9 cellular contexts compared by ENCODE assay signal in the genomic region with DNA sequence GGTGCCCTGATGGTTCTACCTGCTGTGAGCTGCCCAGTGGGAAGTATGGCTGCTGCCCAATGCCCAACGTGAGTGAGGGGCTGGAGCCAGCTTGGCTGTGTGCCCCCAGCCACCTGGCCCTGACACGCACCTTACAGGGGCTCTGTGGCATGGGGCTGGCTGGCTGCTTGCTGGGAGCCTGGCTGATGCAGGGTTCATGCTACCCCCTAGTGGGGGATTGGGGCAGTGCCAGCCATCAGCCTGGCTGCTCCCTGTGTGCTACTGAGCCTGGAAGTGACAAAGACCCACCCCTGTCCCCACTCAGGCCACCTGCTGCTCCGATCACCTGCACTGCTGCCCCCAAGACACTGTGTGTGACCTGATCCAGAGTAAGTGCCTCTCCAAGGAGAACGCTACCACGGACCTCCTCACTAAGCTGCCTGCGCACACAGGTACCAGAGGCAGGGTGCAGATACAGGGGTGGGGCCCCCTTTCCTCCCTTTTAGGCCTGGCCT. TPM values are rescaled to one million over a fixed set of nuclear protein-coding genes. Genes with fewer than 3 reads are reported as not detected.
A peak's percentile ranks its signal among the peaks of the same experiment; 100 is the strongest.
DNase-seq lines count a peak whose midpoint lies in the region; ATAC-seq, FAIRE-seq and TF ChIP-seq lines count a peak whose summit lies in the region.
"Had no signal": no experiment of that assay in that cellular context is flagged by ENCODE, and none has a peak within 500 bp of the region (broad histone marks: within the 10 kb centered on the region; RNA-seq: fewer than 3 reads in every experiment).

No MANE protein-coding gene starts in this region.

- H3K36me3 ChIP-seq in PC-3 (ENCODE audit: low read depth, low read length) (peaks cover 13% of the 10 kb centered on the region; the same call in 1 of the 2 replicates), transverse colon (peaks cover 0 to 9% (median 0%) of the 10 kb centered on the region in 4 donors)

- H3K36me3 Mint-ChIP-seq in activated T-cell treated with anti-CD3 and anti-CD28 coated beads, Interleukin-2, amount 50 U/mL, for 4 hours (ENCODE audit: insufficient read depth): no peaks in the 10 kb centered on the region

- TF ChIP-seq POLR2A in transverse colon (IDR thresholded peaks at IDR 0.05): no peak

- H3F3A ChIP-seq in PC-3 (ENCODE audit: low read length, unreplicated experiment): no peaks in the 10 kb centered on the region

- POLR2A ChIA-PET in PC-3 (lab: Charles Lee; ENCODE audit: unreplicated experiment): interaction anchor here (0.6 kb wide), 1 partner anchor 71 kb away, joined by 3 read pairs; no protein-coding TSS in a partner anchor

- DNase-seq in AG09319 (ENCODE audit: extremely low read depth, low read depth) (no peak), GM19239 (ENCODE audit: insufficient read length, low spot score) (peak; percentile 91), PC-3 (peak; percentile 78), fibroblast of pulmonary artery (ENCODE audit: low read depth) (peak; percentile 62), occipital lobe (lab: John Stamatoyannopoulos, UW) (peak; percentile 47), transverse colon (peak; percentile 71), NCI-H128 (lab: John Stamatoyannopoulos, UW; ENCODE audit: unreplicated experiment) (no peak)
- DNase-seq in activated T-cell treated with anti-CD3 and anti-CD28 coated beads, Interleukin-2, amount 50 U/mL, for 4 hours: peak; percentile 70

- ATAC-seq in PC-3: peak; percentile 77
- ATAC-seq in activated T-cell treated with anti-CD3 and anti-CD28 coated beads, Interleukin-2, amount 50 U/mL, for 4 hours: peak; percentile 75 to 80

- no peaks in the 10 kb centered on the region for H3K9me3 Mint-ChIP-seq in activated T-cell treated with anti-CD3 and anti-CD28 coated beads, Interleukin-2, amount 50 U/mL, for 4 hours
- H3K9me3 Mint-ChIP-seq: stimulated activated naive CD8-positive, alpha-beta T cell treated with anti-CD3 and anti-CD28 coated beads, Interleukin-15, Interleukin-2, amounts not matched to agents 100 ng/mL and 50 ng/mL, for 24 hours had no signal

- H3K79me2 ChIP-seq in PC-3 (ENCODE audit: low read length): peaks cover 9% of the 10 kb centered on the region

- no peaks in the 10 kb centered on the region for H3K9me2 ChIP-seq in PC-3 (replicated peaks; ENCODE audit: low read length)

- H3K9me3 ChIP-seq in PC-3 (ENCODE audit: low read length): no peaks in the 10 kb centered on the region
- H3K9me3 ChIP-seq in transverse colon: no peaks in the 10 kb centered on the region

- H3K27me3 Mint-ChIP-seq in activated T-cell treated with anti-CD3 and anti-CD28 coated beads, Interleukin-2, amount 50 U/mL, for 4 hours (ENCODE audit: low read depth): no peaks in the 10 kb centered on the region
- H3K27me3 Mint-ChIP-seq: stimulated activated naive CD8-positive, alpha-beta T cell treated with anti-CD3 and anti-CD28 coated beads, Interleukin-15, Interleukin-2, amounts not matched to agents 100 ng/mL and 50 ng/mL, for 24 hours had no signal

- peaks cover 4% of the 10 kb centered on the region; the same call in 1 of the 2 replicates for H3K4me1 ChIP-seq in PC-3 (ENCODE audit: insufficient read depth, low read length)
- peaks cover 5 to 18% (median 15%) of the 10 kb centered on the region in 4 donors for H3K4me1 ChIP-seq in transverse colon

- in situ Hi-C loops in transverse colon (cut with MboI; ENCODE audit: low pct_ligation_motif_present in 1 of 4, low pct_unique_long_range_greater_than_20kb in 1 of 4, low sequenced_read_pairs in 3 of 4): no loop called here

- no peaks in the 10 kb centered on the region for H4K20me1 ChIP-seq in PC-3 (ENCODE audit: low read length)

- CTCF ChIA-PET in PC-3 (lab: Charles Lee): no interaction called here

- intact Hi-C loops in PC-3 (cut with micrococcal nuclease): no loop called here
- intact Hi-C loops in transverse colon (cut with DNase I; ENCODE audit: low total_unique reads): no loop called here

- H3K27me3 ChIP-seq in PC-3 (ENCODE audit: low read length): no peaks in the 10 kb centered on the region
- peaks cover 6% of the 10 kb centered on the region for H3K27me3 ChIP-seq in transverse colon

- TF ChIP-seq EP300 in transverse colon (IDR thresholded peaks at IDR 0.05; ENCODE audit: low read depth): no peak

- FAIRE-seq in GM19239 (lab: Jason Lieb, UNC): peak; percentile 87

- no peak overlapping the region for H3K4me3 Mint-ChIP-seq in activated T-cell treated with anti-CD3 and anti-CD28 coated beads, Interleukin-2, amount 50 U/mL, for 4 hours
- H3K4me3 Mint-ChIP-seq: stimulated activated naive CD8-positive, alpha-beta T cell treated with anti-CD3 and anti-CD28 coated beads, Interleukin-15, Interleukin-2, amounts not matched to agents 100 ng/mL and 50 ng/mL, for 24 hours had no signal

- no peak overlapping the region for H3K4me2 ChIP-seq in PC-3 (ENCODE audit: low read length)

- H3K4me1 Mint-ChIP-seq in activated T-cell treated with anti-CD3 and anti-CD28 coated beads, Interleukin-2, amount 50 U/mL, for 4 hours (ENCODE audit: low read depth): peaks cover 12% of the 10 kb centered on the region

- H3K4me3 ChIP-seq in PC-3 (ENCODE audit: low read length) (no peak overlapping the region), fibroblast of pulmonary artery (replicated peaks; ENCODE audit: low read depth, low read length) (no peak overlapping the region), transverse colon (no peak overlapping the region)

- TF ChIP-seq CTCF in AG09319 (IDR thresholded peaks at IDR 0.05; ENCODE audit: low read depth, low read length): peak; percentile 78
- peak; percentile 89 for TF ChIP-seq CTCF in PC-3 (conservative IDR thresholded peaks at IDR 0.05; ENCODE audit: low read depth, low read length)
- TF ChIP-seq CTCF in fibroblast of pulmonary artery (IDR thresholded peaks at IDR 0.05; ENCODE audit: low read length, missing control alignments): peak; percentile 77
- peak; percentile 61 to 80 (median 76) for TF ChIP-seq CTCF in transverse colon (IDR thresholded peaks at IDR 0.05)

- H3K27ac ChIP-seq in PC-3 (ENCODE audit: low read length) (no peak overlapping the region), transverse colon (no peak overlapping the region)

- BruUV-seq in PC-3 (replicated peaks; lab: Mats Ljungman, UMichigan): no TSS peak

- 78% methylated on average over 5 of the region's 6 CpGs; no CpG with 5 or more reads in 1 of the 2 donors for WGBS in transverse colon (ENCODE audit: low coverage in 1 of 2), 2 donors

- H2AFZ ChIP-seq in PC-3 (ENCODE audit: low read length): no peak overlapping the region

- no peak overlapping the region for H3K9ac ChIP-seq in PC-3 (ENCODE audit: low read length)

RNA-seq across cellular contexts. Expression of a gene that starts 5.7 kb away (rescaled TPM):
- total RNA-seq in PC-3 (2014; rRNA removed): 400 and 465 TPM in 2 replicates
- total RNA-seq in activated T-cell treated with anti-CD3 and anti-CD28 coated beads, Interleukin-2, amount 50 U/mL, for 4 hours: 10 to 100 TPM; 32.0 to 39.5 (median 36.5) TPM
- total RNA-seq in occipital lobe: 32.3 TPM
- 1,000 to 10,000 TPM in 1 of 4 donors, 100 to 1,000 TPM in 3; 546 to 1,119 (median 694) TPM for total RNA-seq in transverse colon

RNA-seq across cellular contexts. Expression of a gene that starts 12.9 kb away (rescaled TPM):
- total RNA-seq in PC-3 (2014; rRNA removed) (16.3 and 22.6 TPM in 2 replicates), occipital lobe (60.8 TPM), transverse colon (1 to 10 TPM in 1 of 4 donors, under 1 TPM in 2, not detected in 1; 0.14 to 7.9 (median 0.95) TPM)
- under 1 TPM; 0.24 to 0.33 (median 0.27) TPM for total RNA-seq in activated T-cell treated with anti-CD3 and anti-CD28 coated beads, Interleukin-2, amount 50 U/mL, for 4 hours

RNA-seq across cellular contexts. Expression of a gene that starts 26.2 kb away (rescaled TPM):
- total RNA-seq in PC-3 (2014; rRNA removed): 726 and 797 TPM in 2 replicates
- total RNA-seq in activated T-cell treated with anti-CD3 and anti-CD28 coated beads, Interleukin-2, amount 50 U/mL, for 4 hours: 100 to 1,000 TPM; 211 to 248 (median 211) TPM
- total RNA-seq in occipital lobe: 22.5 TPM
- 100 to 1,000 TPM; 136 to 154 (median 141) TPM for total RNA-seq in transverse colon

RNA-seq across cellular contexts. Expression of a gene that starts 38.7 kb away (rescaled TPM):
- total RNA-seq in PC-3 (2014; rRNA removed) (3.1 and 7.1 TPM in 2 replicates), occipital lobe (0.78 TPM), transverse colon (under 1 TPM in 2 of 4 donors, not detected in 2; 0.14 to 0.32 TPM)
- 1 to 10 TPM in 2 of 3 donors, under 1 TPM in 1; 0.90 to 1.8 (median 1.1) TPM for total RNA-seq in activated T-cell treated with anti-CD3 and anti-CD28 coated beads, Interleukin-2, amount 50 U/mL, for 4 hours

RNA-seq across cellular contexts. Expression of a gene that starts 42.4 kb away (rescaled TPM):
- total RNA-seq in PC-3 (2014; rRNA removed): 0.29 and 1.4 TPM in 2 replicates
- total RNA-seq in activated T-cell treated with anti-CD3 and anti-CD28 coated beads, Interleukin-2, amount 50 U/mL, for 4 hours: under 1 TPM in 2 of 3 donors, not detected in 1; 0.18 to 0.26 TPM
- 79.1 TPM for total RNA-seq in occipital lobe
- total RNA-seq in transverse colon: 1 to 10 TPM in 2 of 4 donors, under 1 TPM in 1, not detected in 1; 0.48 to 7.6 (median 1.1) TPM

Comparison
In these comparisons a context has a peak if more than half of its experiments do, and no peak if none do; other contexts are left out.
1. DNase-seq: peak in GM19239 (single experiment), PC-3 (single experiment), activated T-cell treated with anti-CD3 and anti-CD28 coated beads, Interleukin-2, amount 50 U/mL, for 4 hours (single experiment), fibroblast of pulmonary artery (single experiment), occipital lobe (single experiment) and transverse colon (single experiment); none in AG09319 (single experiment) and NCI-H128 (single experiment).
2. Peak in every context shown above with its lines, with median percentiles within 50 percentile points of each other: CTCF ChIP-seq.